In the genomic region with DNA sequence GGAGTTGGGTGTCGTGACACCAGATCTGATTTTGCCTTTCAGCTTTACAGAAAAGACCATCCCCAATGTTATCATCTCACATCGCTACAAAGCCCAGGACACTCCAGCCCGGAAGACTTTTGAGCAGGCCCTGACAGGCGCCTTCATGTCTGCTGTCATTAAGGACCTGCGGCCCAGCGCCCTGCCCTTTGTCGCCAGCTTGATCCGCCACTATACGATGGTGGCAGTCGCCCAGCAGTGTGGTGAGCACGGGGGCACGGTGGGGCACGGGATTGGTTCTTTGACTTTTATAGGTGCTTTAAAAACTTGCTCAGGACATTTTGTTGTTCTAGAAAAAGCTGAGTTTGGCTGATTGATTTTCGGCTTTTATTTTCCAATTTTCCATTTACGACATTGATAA, we compare ENCODE assay signal across 20 cellular contexts. TPM values are rescaled to one million over a fixed set of nuclear protein-coding genes. Genes with fewer than 3 reads are reported as not detected.
DNase-seq lines count a peak whose midpoint lies in the region; ATAC-seq and TF ChIP-seq lines count a peak whose summit lies in the region.
"Had no signal": no experiment of that assay in that cellular context is flagged by ENCODE, and none has a peak within 500 bp of the region (broad histone marks: within the 10 kb centered on the region; RNA-seq: fewer than 3 reads in every experiment).

No MANE protein-coding gene starts in this region.

- H3K27ac Mint-ChIP-seq in T-cell: peak overlapping the region; percentile 32 to 68
- H3K27ac Mint-ChIP-seq in endothelial cell (ENCODE audit: unreplicated experiment): peak overlapping the region; percentile 26
- no peak overlapping the region for H3K27ac Mint-ChIP-seq in activated CD4-positive, alpha-beta memory T cell treated with anti-CD3 and anti-CD28 coated beads for 36 hours

- H3K23ac ChIP-seq in mesenchymal stem cell (ENCODE audit: low read length in 2 of 2): no peak overlapping the region

- no peak overlapping the region for H3K4me2 ChIP-seq in mesenchymal stem cell (ENCODE audit: low read length, poor library complexity, severe bottlenecking)
- H3K4me2 ChIP-seq: A549 had no signal

- H2AK5ac ChIP-seq in mesenchymal stem cell (ENCODE audit: low read length, severe bottlenecking): no peak overlapping the region

- H3K4me1 ChIP-seq in mesenchymal stem cell (ENCODE audit: control insufficient read depth, insufficient read depth, low read depth, low read length): peaks cover 8% of the 10 kb centered on the region
- H3K4me1 ChIP-seq: Caco-2 had no signal

- H3K14ac ChIP-seq in mesenchymal stem cell (ENCODE audit: low read length in 2 of 2): no peak overlapping the region

- no peaks in the 10 kb centered on the region for H3K9me3 ChIP-seq in mesenchymal stem cell (ENCODE audit: control insufficient read depth, low read length)
- H3K9me3 ChIP-seq: A549, Caco-2 had no signal

- WGBS in mesenchymal stem cell: 100% methylated on average over 13 of the region's 15 CpGs

- H3K4me1 Mint-ChIP-seq in T-cell (peaks cover 5 to 17% (median 17%) of the 10 kb centered on the region in 3 donors), endothelial cell (ENCODE audit: unreplicated experiment) (no peaks in the 10 kb centered on the region)
- peaks cover 15% of the 10 kb centered on the region for H3K4me1 Mint-ChIP-seq in activated CD4-positive, alpha-beta memory T cell treated with anti-CD3 and anti-CD28 coated beads for 36 hours (ENCODE audit: low read depth)
- H3K4me1 Mint-ChIP-seq: H9 had no signal

- H3K36me3 Mint-ChIP-seq in T-cell (peaks cover 62% of the 10 kb centered on the region), endothelial cell (ENCODE audit: low read depth, unreplicated experiment) (peaks cover 53% of the 10 kb centered on the region)
- peaks cover 61% of the 10 kb centered on the region for H3K36me3 Mint-ChIP-seq in activated CD4-positive, alpha-beta memory T cell treated with anti-CD3 and anti-CD28 coated beads for 36 hours

- no peak overlapping the region for H3K4me3 ChIP-seq in mesenchymal stem cell (ENCODE audit: insufficient read depth in 1 of 2, low read depth in 1 of 2, low read length in 2 of 2)
- H3K4me3 ChIP-seq in H7 (ENCODE audit: insufficient read depth, low read depth, low read length): no peak overlapping the region
- H3K4me3 ChIP-seq: A549, GM23248 had no signal

- H4K8ac ChIP-seq in mesenchymal stem cell (ENCODE audit: low read length): no peak overlapping the region

- intact Hi-C loops in activated CD4-positive, alpha-beta memory T cell treated with anti-CD3 and anti-CD28 coated beads for 36 hours (cut with micrococcal nuclease): no loop called here

- H3K9ac ChIP-seq in mesenchymal stem cell (ENCODE audit: low read length): no peak overlapping the region
- H3K9ac ChIP-seq: GM23248 had no signal

- no peak overlapping the region for H2BK15ac ChIP-seq in mesenchymal stem cell (ENCODE audit: low read depth, poor library complexity, severe bottlenecking)

- no peak for TF ChIP-seq CTCF in endothelial cell (IDR thresholded peaks at IDR 0.05; ENCODE audit: unreplicated experiment)

- H3K27ac ChIP-seq in mesenchymal stem cell (ENCODE audit: low read length, poor library complexity, severe bottlenecking): no peak overlapping the region
- H3K27ac ChIP-seq: A549, GM23248 had no signal

- H4K91ac ChIP-seq in mesenchymal stem cell (ENCODE audit: low read length): peak overlapping the region; percentile 4

- CTCF ChIA-PET in T-cell (lab: Charles Lee): no interaction called here
- CTCF ChIA-PET in activated CD4-positive, alpha-beta memory T cell treated with anti-CD3 and anti-CD28 coated beads for 36 hours (lab: Charles Lee): no interaction called here

- peaks cover 58 to 87% of the 10 kb centered on the region in 2 experiments for H3K36me3 ChIP-seq in mesenchymal stem cell (ENCODE audit: control insufficient read depth in 1 of 2, insufficient read depth in 2 of 2, low read depth in 1 of 2, low read length in 2 of 2)
- H3K36me3 ChIP-seq in H7 (replicated peaks; ENCODE audit: control insufficient read depth, insufficient read depth, low read length): peaks cover 41% of the 10 kb centered on the region

- H3K9me3 Mint-ChIP-seq in T-cell (no peaks in the 10 kb centered on the region), endothelial cell (ENCODE audit: unreplicated experiment) (no peaks in the 10 kb centered on the region)
- no peaks in the 10 kb centered on the region for H3K9me3 Mint-ChIP-seq in activated CD4-positive, alpha-beta memory T cell treated with anti-CD3 and anti-CD28 coated beads for 36 hours
- H3K9me3 Mint-ChIP-seq: CD4-positive, CD25-positive, alpha-beta regulatory T cell; CD8-positive, alpha-beta T cell; H9 had no signal

- no peak overlapping the region for H2BK5ac ChIP-seq in mesenchymal stem cell (ENCODE audit: low read depth, low read length, poor library complexity, severe bottlenecking)

- ATAC-seq in T-cell (replicated peaks in 1 of 4) (no peak), HG03432 (IDR thresholded peaks at IDR 0.05; ENCODE audit: unreplicated experiment) (no peak)
- ATAC-seq: A549; CD8-positive, alpha-beta T cell; HCT116 had no signal

- H3K79me1 ChIP-seq in mesenchymal stem cell (replicated peaks; ENCODE audit: low read length, poor library complexity, severe bottlenecking): peaks cover 30% of the 10 kb centered on the region

- H2BK12ac ChIP-seq in mesenchymal stem cell (ENCODE audit: low read length in 2 of 2): no peak overlapping the region

- H3K18ac ChIP-seq in mesenchymal stem cell (ENCODE audit: low read depth in 1 of 2, low read length in 2 of 2): no peak overlapping the region

- H3K4me3 Mint-ChIP-seq in T-cell (no peak overlapping the region), endothelial cell (ENCODE audit: unreplicated experiment) (no peak overlapping the region)
- H3K4me3 Mint-ChIP-seq in activated CD4-positive, alpha-beta memory T cell treated with anti-CD3 and anti-CD28 coated beads for 36 hours: no peak overlapping the region
- H3K4me3 Mint-ChIP-seq: CD4-positive, CD25-positive, alpha-beta regulatory T cell; CD8-positive, alpha-beta T cell; H9 had no signal

- H2BK120ac ChIP-seq in mesenchymal stem cell (ENCODE audit: low read depth, low read length): no peak overlapping the region

- no peak for DNase-seq in T-cell
- no peak for DNase-seq in endothelial cell (ENCODE audit: low spot score)
- no peak for DNase-seq in mesenchymal stem cell
- DNase-seq in activated CD4-positive, alpha-beta memory T cell treated with anti-CD3 and anti-CD28 coated beads for 36 hours: no peak
- no peak for DNase-seq in NCI-H1048 (lab: John Stamatoyannopoulos, UW)
- DNase-seq in H7: no peak
- DNase-seq: 8988T; ACHN; AML-193; C1 segment of cervical spinal cord; Caco-2; CD4-positive, CD25-positive, alpha-beta regulatory T cell; CD8-positive, alpha-beta T cell; DMS153; DND-41; GM23248; H9 had no signal

- H3K27me3 Mint-ChIP-seq in T-cell (no peaks in the 10 kb centered on the region), endothelial cell (ENCODE audit: unreplicated experiment) (no peaks in the 10 kb centered on the region)
- H3K27me3 Mint-ChIP-seq in activated CD4-positive, alpha-beta memory T cell treated with anti-CD3 and anti-CD28 coated beads for 36 hours: no peaks in the 10 kb centered on the region
- H3K27me3 Mint-ChIP-seq: CD4-positive, CD25-positive, alpha-beta regulatory T cell had no signal

- H3K4ac ChIP-seq in mesenchymal stem cell (ENCODE audit: low read depth in 1 of 2, low read length in 2 of 2): no peak overlapping the region

- no peak overlapping the region for H2AFZ ChIP-seq in mesenchymal stem cell (ENCODE audit: low read depth, low read length)
- H2AFZ ChIP-seq: GM23248 had no signal

- no peaks in the 10 kb centered on the region for H3K27me3 ChIP-seq in mesenchymal stem cell (ENCODE audit: control insufficient read depth in 1 of 2, insufficient read depth in 1 of 2, low read length in 2 of 2)
- H3K27me3 ChIP-seq in H7 (ENCODE audit: control insufficient read depth, insufficient read depth, low read length): no peaks in the 10 kb centered on the region

- POLR2A ChIA-PET in T-cell (lab: Charles Lee): no interaction called here
- POLR2A ChIA-PET in activated CD4-positive, alpha-beta memory T cell treated with anti-CD3 and anti-CD28 coated beads for 36 hours (lab: Charles Lee): no interaction called here

RNA-seq across cellular contexts. Expression of a gene that starts 48.8 kb away (rescaled TPM):
- total RNA-seq in T-cell (10 to 100 TPM; 53.9 to 71.7 (median 65.8) TPM), endothelial cell (ENCODE audit: unreplicated experiment) (53.5 TPM)
- polyA plus RNA-seq in mesenchymal stem cell (2013, experiment 1 of 2): 8.7 TPM
- polyA plus RNA-seq in mesenchymal stem cell (2013, experiment 2 of 2): 7.7 TPM
- total RNA-seq in activated CD4-positive, alpha-beta memory T cell treated with anti-CD3 and anti-CD28 coated beads for 36 hours: 10 to 100 TPM; 44.3 to 48.7 TPM
- total RNA-seq in H7 (2014; rRNA removed; shearing (Covaris generic)): 13.0 and 15.1 TPM in 2 replicates

RNA-seq across cellular contexts. Expression of a gene that starts 57.3 kb away (rescaled TPM):
- under 1 TPM in 1 of 5 donors, not detected in 4; 0.43 TPM for total RNA-seq in T-cell
- total RNA-seq in endothelial cell (ENCODE audit: unreplicated experiment): not detected
- 0.54 TPM for polyA plus RNA-seq in mesenchymal stem cell (2013, experiment 1 of 2)
- polyA plus RNA-seq in mesenchymal stem cell (2013, experiment 2 of 2): 0.32 TPM
- total RNA-seq in activated CD4-positive, alpha-beta memory T cell treated with anti-CD3 and anti-CD28 coated beads for 36 hours: not detected
- 0.24 and 0.37 TPM in 2 replicates for total RNA-seq in H7 (2014; rRNA removed; shearing (Covaris generic))
- total RNA-seq: Caco-2; CD4-positive, CD25-positive, alpha-beta regulatory T cell; CD8-positive, alpha-beta T cell; GM23248 had no signal
- polyA plus RNA-seq: CD4-positive, CD25-positive, alpha-beta regulatory T cell had no signal
